Comparison of ENCODE assay signal across 8 cellular contexts in genomic region chr11:62324738-62325556, GRCh38. TPM values are rescaled to one million over a fixed set of nuclear protein-coding genes. Genes with fewer than 3 reads are reported as not detected.
DNase-seq lines count a peak whose midpoint lies in the region; ATAC-seq and TF ChIP-seq lines count a peak whose summit lies in the region.

No MANE protein-coding gene starts in this region.

- H3K27me3 Mint-ChIP-seq in activated T-cell treated with anti-CD3 and anti-CD28 coated beads, Interleukin-2, amount 50 U/mL, for 72 hours (ENCODE audit: low read depth): peaks cover 9% of the 10 kb centered on the region

- ATAC-seq in Panc1: peak; percentile 96
- peak in 1 of 2 donors; percentile 95 for ATAC-seq in activated T-cell treated with anti-CD3 and anti-CD28 coated beads, Interleukin-2, amount 50 U/mL, for 72 hours (replicated peaks in 1 of 2)
- no peak for ATAC-seq in GM19395 (IDR thresholded peaks at IDR 0.05; ENCODE audit: unreplicated experiment)
- no peak for ATAC-seq in HG03045 (IDR thresholded peaks at IDR 0.05; ENCODE audit: unreplicated experiment)

- H3K9ac ChIP-seq in GM23248: no peak overlapping the region

- H3K4me1 ChIP-seq in GM23248 (ENCODE audit: insufficient read depth) (no peaks in the 10 kb centered on the region), Panc1 (ENCODE audit: control insufficient read depth, insufficient read depth, low read length) (no peaks in the 10 kb centered on the region)

- intact Hi-C loops in Panc1 (cut with micrococcal nuclease; ENCODE audit: unreplicated experiment) (loop anchor here (5.0 kb wide), 2 partner anchors 108 to 153 kb away; no protein-coding TSS in a partner anchor), cardiac septum (cut with DNase I) (no loop called here)

- TF ChIP-seq CTCF in Panc1 (IDR thresholded peaks at IDR 0.05): peak; percentile 92

- H4K20me1 ChIP-seq in GM23248 (ENCODE audit: insufficient read depth): no peaks in the 10 kb centered on the region

- POLR2A ChIA-PET in Panc1 (lab: Charles Lee): no interaction called here

- H3K9me2 ChIP-seq in GM23248 (ENCODE audit: insufficient read depth): no peaks in the 10 kb centered on the region

- WGBS in GM23248 (ENCODE audit: low coverage in 1 of 2, low lambda C conversion rate in 2 of 2, missing lambda C conversion rate in 2 of 2), 2 experiments: 39 to 41% methylated on average over 17 of the region's 17 CpGs

- H3K27ac Mint-ChIP-seq in activated T-cell treated with anti-CD3 and anti-CD28 coated beads, Interleukin-2, amount 50 U/mL, for 72 hours: no peak overlapping the region

- no peak overlapping the region for H3K4me3 Mint-ChIP-seq in activated T-cell treated with anti-CD3 and anti-CD28 coated beads, Interleukin-2, amount 50 U/mL, for 72 hours

- no peaks in the 10 kb centered on the region for H3K79me2 ChIP-seq in GM23248 (ENCODE audit: insufficient read depth)

- no peaks in the 10 kb centered on the region for H3F3A ChIP-seq in GM23248 (ENCODE audit: insufficient read depth)

- CTCF ChIA-PET in Panc1 (lab: Charles Lee): no interaction called here

- H3K4me3 ChIP-seq in GM23248: no peak overlapping the region
- H3K4me3 ChIP-seq in Panc1 (ENCODE audit: low read depth in 2 of 2, low read length in 2 of 2): no peak overlapping the region

- H3K36me3 Mint-ChIP-seq in activated T-cell treated with anti-CD3 and anti-CD28 coated beads, Interleukin-2, amount 50 U/mL, for 72 hours (ENCODE audit: insufficient read depth in 2 of 2): no peaks in the 10 kb centered on the region

- in situ Hi-C loops in GM23248 (cut with MboI): no loop called here
- in situ Hi-C loops in Panc1 (cut with HindIII; ENCODE audit: low pct_unique_long_range_greater_than_20kb, low sequenced_read_pairs): no loop called here

- no TSS peak for BruUV-seq in Panc1 (replicated peaks; lab: Mats Ljungman, UMichigan)

- no peaks in the 10 kb centered on the region for H3K9me3 ChIP-seq in GM23248 (ENCODE audit: low read depth)
- H3K9me3 ChIP-seq in Panc1 (ENCODE audit: control insufficient read depth, insufficient read depth, low read depth, low read length): no peaks in the 10 kb centered on the region

- no peak overlapping the region for H3K27ac ChIP-seq in GM23248
- H3K27ac ChIP-seq in Panc1 (ENCODE audit: low read length): no peak overlapping the region

- 0 out of 2 replicates have a peak, but pooled peaks cover 4% of the 10 kb centered on the region for H3K27me3 ChIP-seq in GM23248 (replicated peaks; ENCODE audit: insufficient read depth)
- H3K27me3 ChIP-seq in Panc1 (ENCODE audit: control insufficient read depth, insufficient read depth, low read length): no peaks in the 10 kb centered on the region

- no peaks in the 10 kb centered on the region for H3K9me3 Mint-ChIP-seq in activated T-cell treated with anti-CD3 and anti-CD28 coated beads, Interleukin-2, amount 50 U/mL, for 72 hours

- no peak overlapping the region for H3K4me2 ChIP-seq in GM23248 (ENCODE audit: unreplicated experiment)

- peaks cover 7% of the 10 kb centered on the region for H3K4me1 Mint-ChIP-seq in activated T-cell treated with anti-CD3 and anti-CD28 coated beads, Interleukin-2, amount 50 U/mL, for 72 hours (ENCODE audit: low read depth)

- H2AFZ ChIP-seq in GM23248: no peak overlapping the region

- peak; percentile 63 for DNase-seq in AG08396 (ENCODE audit: low spot score)
- DNase-seq in GM23248: peak; percentile 53
- no peak for DNase-seq in Panc1 (ENCODE audit: low read depth, low spot score)
- DNase-seq in activated T-cell treated with anti-CD3 and anti-CD28 coated beads, Interleukin-2, amount 50 U/mL, for 72 hours: peak; percentile 39 to 78
- DNase-seq in cardiac septum (ENCODE audit: low spot score): peak; percentile 85
- DNase-seq in stimulated activated CD4-positive, alpha-beta T cell treated with anti-CD3 and anti-CD28 coated beads, Interleukin-12 subunit alpha, Interleukin-12 subunit beta, amount 100 ng/mL, for 48 hours (ENCODE audit: low read depth in 2 of 3, low spot score in 1 of 3): peak; percentile 50 to 68 (median 50)

- no peaks in the 10 kb centered on the region for H3K36me3 ChIP-seq in GM23248 (ENCODE audit: low read depth)
- H3K36me3 ChIP-seq in Panc1 (ENCODE audit: control insufficient read depth, insufficient read depth, low read length): no peaks in the 10 kb centered on the region

RNA-seq across cellular contexts. Expression of gene ASRGL1, which starts 12.3 kb away (rescaled TPM):
- 0.43 TPM in 1 of 2 replicates, not detected in the other for total RNA-seq in GM23248 (2014; rRNA removed; shearing (Covaris generic))
- polyA plus RNA-seq in GM23248 (2016; fragmentation: Nextera tagmentation; extraction: Ambion mirVana): 0.59 and 1.2 TPM in 2 replicates
- total RNA-seq in Panc1 (2021; ENCODE audit: unreplicated experiment) (43.2 TPM), cardiac septum (9.2 TPM)
- polyA plus RNA-seq in Panc1 (2012; ENCODE audit: insufficient read length): 39.8 TPM
- 1 to 10 TPM; 5.1 to 8.8 TPM for total RNA-seq in activated T-cell treated with anti-CD3 and anti-CD28 coated beads, Interleukin-2, amount 50 U/mL, for 72 hours

RNA-seq across cellular contexts. Expression of gene SCGB1D4, which starts 26.1 kb away (rescaled TPM):
- not detected in 2 replicates for total RNA-seq in GM23248 (2014; rRNA removed; shearing (Covaris generic))
- polyA plus RNA-seq in GM23248 (2016; fragmentation: Nextera tagmentation; extraction: Ambion mirVana): not detected in 2 replicates
- not detected for total RNA-seq in Panc1 (2021; ENCODE audit: unreplicated experiment)
- not detected for polyA plus RNA-seq in Panc1 (2012; ENCODE audit: insufficient read length)
- total RNA-seq in activated T-cell treated with anti-CD3 and anti-CD28 coated beads, Interleukin-2, amount 50 U/mL, for 72 hours: not detected
- total RNA-seq in cardiac septum: not detected

RNA-seq across cellular contexts. Expression of gene SCGB2A2, which starts 55.0 kb away (rescaled TPM):
- total RNA-seq in GM23248 (2014; rRNA removed; shearing (Covaris generic)): not detected in 2 replicates
- polyA plus RNA-seq in GM23248 (2016; fragmentation: Nextera tagmentation; extraction: Ambion mirVana): not detected in 2 replicates
- total RNA-seq in Panc1 (2021; ENCODE audit: unreplicated experiment) (not detected), cardiac septum (not detected)
- polyA plus RNA-seq in Panc1 (2012; ENCODE audit: insufficient read length): not detected
- not detected for total RNA-seq in activated T-cell treated with anti-CD3 and anti-CD28 coated beads, Interleukin-2, amount 50 U/mL, for 72 hours
